Comparison of ENCODE assay signal across 27 cellular contexts in the genomic region with DNA sequence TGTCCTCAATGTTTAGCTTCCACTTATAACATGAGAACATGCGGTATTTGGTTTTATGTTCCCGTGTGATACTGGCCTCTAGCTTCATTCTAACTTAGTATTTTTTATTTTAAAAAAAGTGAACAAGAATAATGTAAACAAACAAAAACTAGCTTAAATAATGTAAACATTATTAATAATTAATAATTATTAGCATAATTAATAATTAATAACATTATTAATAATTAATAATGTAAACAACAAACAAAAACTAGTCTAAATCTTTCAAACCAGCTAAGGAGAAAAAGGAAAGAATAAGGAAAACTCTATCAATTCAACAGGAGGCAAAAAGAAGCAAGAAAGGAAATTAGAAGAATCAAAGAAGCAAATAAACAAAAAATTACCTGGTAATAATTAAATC.
"Had no signal": no experiment of that assay in that cellular context is flagged by ENCODE, and none has a peak within 500 bp of the region (broad histone marks: within the 10 kb centered on the region; RNA-seq: fewer than 3 reads in every experiment).

No MANE protein-coding gene starts in this region.

- H3K36me3 ChIP-seq: brain microvascular endothelial cell, esophagus muscularis mucosa, gastroesophageal sphincter, heart right ventricle had no signal

- H3K9me3 ChIP-seq: esophagus muscularis mucosa, gastroesophageal sphincter had no signal

- H3K4me1 ChIP-seq: esophagus muscularis mucosa, foreskin keratinocyte, gastroesophageal sphincter, heart right ventricle had no signal

- H3K4me3 ChIP-seq: esophagus muscularis mucosa, gastroesophageal sphincter, heart right ventricle, hepatocyte had no signal

- ATAC-seq: activated T-cell treated with anti-CD3 and anti-CD28 coated beads, Interleukin-2, amount 50 U/mL, for 4 hours; activated T-helper 17 cell treated with anti-CD3 and anti-CD28 coated beads, Interleukin-2, amount 50 U/mL, for 72 hours; effector memory CD8-positive, alpha-beta T cell; foreskin keratinocyte; gastroesophageal sphincter; heart right ventricle had no signal

- DNase-seq: activated CD4-positive, alpha-beta memory T cell treated with anti-CD3 and anti-CD28 coated beads, Interleukin-2, amount 10 ng/mL, durations not matched to agents 7 days and 5 days; activated CD4-positive, alpha-beta T cell treated with anti-CD3 and anti-CD28 coated beads for 1 hour; activated CD4-positive, alpha-beta T cell treated with anti-CD3 and anti-CD28 coated beads for 4 hours; activated CD4-positive, alpha-beta T cell treated with anti-CD3 and anti-CD28 coated beads, Interleukin-2, amount 10 ng/mL, durations not matched to agents 7 days and 5 days; activated CD4-positive, alpha-beta T cell treated with anti-CD3 and anti-CD28 coated beads, Interleukin-2, amount 50 U/mL, for 4 hours; activated effector memory CD4-positive, alpha-beta T cell treated with Interleukin-2 at 50 U/mL for 16 hours; activated gamma-delta T cell treated with Interleukin-2 at 50 U/mL for 16 hours; activated naive CD4-positive, alpha-beta T cell treated with anti-CD3 and anti-CD28 coated beads, Interleukin-2, amount 50 U/mL, for 16 hours; activated naive CD4-positive, alpha-beta T cell treated with Interleukin-2 at 50 U/mL for 16 hours; activated T-cell treated with anti-CD3 and anti-CD28 coated beads, Interleukin-2, amount 50 U/mL, for 4 hours; amniotic stem cell; anterior cingulate cortex; brain microvascular endothelial cell; cortex of kidney; dermis blood vessel endothelial cell; effector CD4-positive, alpha-beta T cell; effector memory CD8-positive, alpha-beta T cell; erythroblast; foreskin keratinocyte; heart right ventricle; T-helper 2 cell had no signal

- FAIRE-seq: astrocyte, bronchial epithelial cell had no signal

- H3K27ac ChIP-seq: brain microvascular endothelial cell, esophagus muscularis mucosa, foreskin keratinocyte, gastroesophageal sphincter, heart right ventricle, hepatocyte had no signal

- H3K27me3 ChIP-seq: brain microvascular endothelial cell, esophagus muscularis mucosa, foreskin keratinocyte, hepatocyte had no signal
